In the genomic region with DNA sequence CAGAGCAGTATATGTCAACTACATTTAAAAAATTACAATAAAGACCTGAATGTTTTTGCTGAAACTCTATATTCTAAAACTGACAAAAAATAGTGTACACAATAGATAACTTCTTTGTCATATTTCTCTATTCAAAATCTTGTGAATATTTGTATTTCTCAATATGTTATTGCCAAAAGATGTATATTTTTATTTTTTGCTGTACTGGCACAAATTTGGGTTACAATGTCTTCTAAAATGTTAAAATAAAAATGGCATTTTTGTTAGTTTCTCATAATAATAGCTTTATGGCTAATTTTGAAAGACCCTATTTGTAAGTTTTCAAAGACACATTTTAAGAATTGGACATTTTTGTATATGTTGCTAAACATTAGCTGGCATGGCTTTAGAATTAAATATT, we compare ENCODE assay signal across 23 cellular contexts. TPM values are rescaled to one million over a fixed set of nuclear protein-coding genes. Genes with fewer than 3 reads are reported as not detected.
DNase-seq lines count a peak whose midpoint lies in the region; ATAC-seq, FAIRE-seq and TF ChIP-seq lines count a peak whose summit lies in the region.
"Had no signal": no experiment of that assay in that cellular context is flagged by ENCODE, and none has a peak within 500 bp of the region (broad histone marks: within the 10 kb centered on the region; RNA-seq: fewer than 3 reads in every experiment).

No MANE protein-coding gene starts in this region.

- intact Hi-C loops in heart left ventricle (cut with DNase I), result no loop called here

- POLR2A ChIA-PET in A549 (lab: Yijun Ruan, JAX), result no interaction called here

- no peaks in the 10 kb centered on the region for H3K36me3 ChIP-seq in small intestine (ENCODE audit: control insufficient read depth in 2 of 2, insufficient read depth in 2 of 2, low read length in 2 of 2)
- peaks cover 0 to 4% (median 0%) of the 10 kb centered on the region in 9 donors for H3K36me3 ChIP-seq in heart left ventricle
- H3K36me3 ChIP-seq: HAP-1 had no signal

- no peak overlapping the region for H3K4me2 ChIP-seq in A549

- no peak for TF ChIP-seq EP300 in A549 (IDR thresholded peaks at IDR 0.05)

- H3K27me3 ChIP-seq in small intestine (ENCODE audit: control insufficient read depth in 2 of 2, insufficient read depth in 2 of 2, low read length in 2 of 2), result no peaks in the 10 kb centered on the region
- no peaks in the 10 kb centered on the region for H3K27me3 ChIP-seq in heart left ventricle

- TF ChIP-seq POLR2A in A549 (IDR thresholded peaks at IDR 0.05; ENCODE audit: low read length), result no peak
- TF ChIP-seq POLR2A in heart left ventricle (IDR thresholded peaks at IDR 0.05), result no peak

- no peak for DNase-seq in A549 (ENCODE audit: low read depth in 1 of 2, low spot score in 1 of 2)
- DNase-seq in frontal cortex (ENCODE audit: low spot score in 2 of 2), result no peak
- no peak for DNase-seq in small intestine
- no peak for DNase-seq in AML-193 (lab: John Stamatoyannopoulos, UW)
- no peak for DNase-seq in heart left ventricle
- DNase-seq: ACHN; C1 segment of cervical spinal cord; Calu3; CD4-positive, alpha-beta memory T cell; COR-L47; DMS53; DMS79 treated with DMSO at 0.1 percent for 48 hours; GF-D8; GOT3; HFFc6 had no signal

- H3K4me3 ChIP-seq in A549, result no peak overlapping the region
- H3K4me3 ChIP-seq in small intestine (ENCODE audit: low read depth in 1 of 2, low read length in 2 of 2), result no peak overlapping the region
- H3K4me3 ChIP-seq in heart left ventricle, result no peak overlapping the region
- H3K4me3 ChIP-seq: HAP-1 had no signal

- CTCF ChIA-PET in A549 (lab: Yijun Ruan, JAX), result no interaction called here

- no peaks in the 10 kb centered on the region for H3K4me1 ChIP-seq in A549
- no peaks in the 10 kb centered on the region for H3K4me1 ChIP-seq in small intestine (ENCODE audit: control insufficient read depth in 2 of 2, insufficient read depth in 1 of 2, low read depth in 1 of 2, low read length in 1 of 2)
- peaks cover 0 to 5% (median 0%) of the 10 kb centered on the region in 12 donors for H3K4me1 ChIP-seq in heart left ventricle
- H3K4me1 ChIP-seq: HAP-1 had no signal

- no peak for TF ChIP-seq CTCF in A549 (IDR thresholded peaks at IDR 0.05)
- TF ChIP-seq CTCF in heart left ventricle (IDR thresholded peaks at IDR 0.05), result no peak

- no peak for FAIRE-seq in A549 (lab: Jason Lieb, UNC)
- FAIRE-seq in TTC549 (lab: Jason Lieb, UNC), result peak; percentile 64
- FAIRE-seq in frontal cortex (lab: Jason Lieb, UNC), result peak; percentile 49
- FAIRE-seq in small intestine (lab: Jason Lieb, UNC), result peak; percentile 26
- FAIRE-seq: GM12891, GM18507, H54 had no signal

- H3K27ac ChIP-seq in A549 (no peak overlapping the region), small intestine (ENCODE audit: low read depth in 1 of 2, low read length in 1 of 2) (no peak overlapping the region), heart left ventricle (no peak overlapping the region)

- H3K9me3 ChIP-seq in A549 (no peaks in the 10 kb centered on the region), small intestine (ENCODE audit: control insufficient read depth, low read depth) (no peaks in the 10 kb centered on the region), heart left ventricle (peaks cover 0 to 3% (median 0%) of the 10 kb centered on the region in 12 donors)
- H3K9me3 ChIP-seq: HAP-1 had no signal

- ATAC-seq in A549 (no peak), HG03521 (IDR thresholded peaks at IDR 0.05; ENCODE audit: unreplicated experiment) (no peak), heart left ventricle (no peak)

- no peak for TF ChIP-seq RAD21 in A549 (conservative IDR thresholded peaks at IDR 0.05 in 1 of 2, IDR thresholded peaks at IDR 0.05 in 1 of 2)

TF ChIP-seq in A549, 52 proteins besides CTCF, POLR2A, EP300 and RAD21:
- TF ChIP-seq CHD2 (IDR thresholded peaks at IDR 0.05; ENCODE audit: low read length, partially characterized antibody), result no peak
- TF ChIP-seq, protein P1, sequence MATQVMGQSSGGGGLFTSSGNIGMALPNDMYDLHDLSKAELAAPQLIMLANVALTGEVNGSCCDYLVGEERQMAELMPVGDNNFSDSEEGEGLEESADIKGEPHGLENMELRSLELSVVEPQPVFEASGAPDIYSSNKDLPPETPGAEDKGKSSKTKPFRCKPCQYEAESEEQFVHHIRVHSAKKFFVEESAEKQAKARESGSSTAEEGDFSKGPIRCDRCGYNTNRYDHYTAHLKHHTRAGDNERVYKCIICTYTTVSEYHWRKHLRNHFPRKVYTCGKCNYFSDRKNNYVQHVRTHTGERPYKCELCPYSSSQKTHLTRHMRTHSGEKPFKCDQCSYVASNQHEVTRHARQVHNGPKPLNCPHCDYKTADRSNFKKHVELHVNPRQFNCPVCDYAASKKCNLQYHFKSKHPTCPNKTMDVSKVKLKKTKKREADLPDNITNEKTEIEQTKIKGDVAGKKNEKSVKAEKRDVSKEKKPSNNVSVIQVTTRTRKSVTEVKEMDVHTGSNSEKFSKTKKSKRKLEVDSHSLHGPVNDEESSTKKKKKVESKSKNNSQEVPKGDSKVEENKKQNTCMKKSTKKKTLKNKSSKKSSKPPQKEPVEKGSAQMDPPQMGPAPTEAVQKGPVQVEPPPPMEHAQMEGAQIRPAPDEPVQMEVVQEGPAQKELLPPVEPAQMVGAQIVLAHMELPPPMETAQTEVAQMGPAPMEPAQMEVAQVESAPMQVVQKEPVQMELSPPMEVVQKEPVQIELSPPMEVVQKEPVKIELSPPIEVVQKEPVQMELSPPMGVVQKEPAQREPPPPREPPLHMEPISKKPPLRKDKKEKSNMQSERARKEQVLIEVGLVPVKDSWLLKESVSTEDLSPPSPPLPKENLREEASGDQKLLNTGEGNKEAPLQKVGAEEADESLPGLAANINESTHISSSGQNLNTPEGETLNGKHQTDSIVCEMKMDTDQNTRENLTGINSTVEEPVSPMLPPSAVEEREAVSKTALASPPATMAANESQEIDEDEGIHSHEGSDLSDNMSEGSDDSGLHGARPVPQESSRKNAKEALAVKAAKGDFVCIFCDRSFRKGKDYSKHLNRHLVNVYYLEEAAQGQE (IDR thresholded peaks at IDR 0.05), result no peak
- peak; percentile 76 for TF ChIP-seq MAFK (IDR thresholded peaks at IDR 0.05; ENCODE audit: partially characterized antibody)
- no peak for TF ChIP-seq FOXS1 (CRISPR knock-in tag; IDR thresholded peaks at IDR 0.05)
- TF ChIP-seq HDAC2 (IDR thresholded peaks at IDR 0.05), result no peak
- TF ChIP-seq HOXB13 (CRISPR knock-in tag; IDR thresholded peaks at IDR 0.05; ENCODE audit: low read depth), result no peak
- TF ChIP-seq POLR2AphosphoS2 (conservative IDR thresholded peaks at IDR 0.05; ENCODE audit: low read length), result no peak
- TF ChIP-seq EHF (CRISPR knock-in tag; IDR thresholded peaks at IDR 0.05), result no peak

RNA-seq across cellular contexts. Expression of a gene that starts 0.6 kb away (rescaled TPM):
- polyA plus RNA-seq in A549 (2011; rRNA removed), result 0.22 and 0.23 TPM in 2 replicates
- polyA plus RNA-seq in A549 (2012; cell fraction: cytosol; rRNA removed), result 0.03 TPM in 2 replicates
- 0.16 and 0.18 TPM in 2 replicates for polyA plus RNA-seq in A549 (2012; cell fraction: nucleus; rRNA removed)
- 0.08 to 0.22 TPM (median 0.14 TPM) in 3 replicates for polyA plus RNA-seq in A549 (2017; fragmentation: RNase III; extraction: RNeasy Plus Mini Kit Qiagen cat#74134 plus additional on column Dnase treatment)
- polyA minus RNA-seq in A549 (2011; rRNA and poly(A)+ RNA removed), result 0.08 and 0.10 TPM in 2 replicates
- 2.4 TPM for total RNA-seq in frontal cortex
- under 1 TPM in 1 of 3 donors, not detected in 2; 0.13 TPM for polyA plus RNA-seq in small intestine
- total RNA-seq in heart left ventricle, result 1 to 10 TPM in 1 of 9 donors, under 1 TPM in 7, not detected in 1; 0.22 to 2.5 (median 0.35) TPM
- under 1 TPM; 0.18 to 0.30 TPM for polyA plus RNA-seq in heart left ventricle
- total RNA-seq: Daoy, G401 had no signal

RNA-seq across cellular contexts. Expression of a gene that starts 13.3 kb away (rescaled TPM):
- polyA plus RNA-seq in A549 (2011; rRNA removed) (32.5 and 54.7 TPM in 2 replicates), A549 (2017; fragmentation: RNase III; extraction: RNeasy Plus Mini Kit Qiagen cat#74134 plus additional on column Dnase treatment) (44.7 to 48.9 TPM (median 45.9 TPM) in 3 replicates), small intestine (10 to 100 TPM in 1 of 3 donors, 1 to 10 TPM in 2; 7.8 to 18.8 (median 9.2) TPM), heart left ventricle (10 to 100 TPM; 38.6 to 39.8 TPM)
- polyA plus RNA-seq in A549 (2012; cell fraction: cytosol; rRNA removed), result 13.7 and 19.5 TPM in 2 replicates
- 4.0 and 8.2 TPM in 2 replicates for polyA plus RNA-seq in A549 (2012; cell fraction: nucleus; rRNA removed)
- 3.1 and 3.5 TPM in 2 replicates for polyA minus RNA-seq in A549 (2011; rRNA and poly(A)+ RNA removed)
- total RNA-seq in frontal cortex (17.9 TPM), heart left ventricle (10 to 100 TPM; 10.5 to 27.6 (median 18.7) TPM)

RNA-seq across cellular contexts. Expression of a gene that starts 13.3 kb away (rescaled TPM):
- polyA plus RNA-seq in A549 (2011; rRNA removed) (31.8 and 36.8 TPM in 2 replicates), A549 (2017; fragmentation: RNase III; extraction: RNeasy Plus Mini Kit Qiagen cat#74134 plus additional on column Dnase treatment) (20.6 to 21.6 TPM (median 21.1 TPM) in 3 replicates), small intestine (1 to 10 TPM; 2.4 to 6.6 (median 4.9) TPM), heart left ventricle (1 to 10 TPM; 4.1 to 7.5 TPM)
- 8.8 and 9.3 TPM in 2 replicates for polyA plus RNA-seq in A549 (2012; cell fraction: cytosol; rRNA removed)
- 9.7 and 13.7 TPM in 2 replicates for polyA plus RNA-seq in A549 (2012; cell fraction: nucleus; rRNA removed)
- 37.3 and 37.5 TPM in 2 replicates for polyA minus RNA-seq in A549 (2011; rRNA and poly(A)+ RNA removed)
- total RNA-seq in frontal cortex (54.6 TPM), heart left ventricle (10 to 100 TPM in 3 of 9 donors, 1 to 10 TPM in 6; 5.6 to 15.0 (median 9.6) TPM)
